Comparison of ENCODE assay signal across 1 cellular context in genomic region chr14:69363964-69364363, GRCh38.
TF ChIP-seq lines count a peak whose summit lies in the region.

No MANE protein-coding gene starts in this region.

TF ChIP-seq in GM12878, 131 proteins besides CTCF, POLR2A, EP300 and RAD21:
- TF ChIP-seq ZNF24 (IDR thresholded peaks at IDR 0.05) (peak; percentile 98), USF2 (IDR thresholded peaks at IDR 0.05; ENCODE audit: borderline replicate concordance, low read depth, low read length) (no peak), ASH2L (IDR thresholded peaks at IDR 0.05; ENCODE audit: borderline replicate concordance, low read depth) (no peak), NBN (IDR thresholded peaks at IDR 0.05) (0 out of 2 replicates have a peak, but pooled peaks have one; percentile 16), LARP7 (IDR thresholded peaks at IDR 0.05) (no peak), USF1 (IDR thresholded peaks at IDR 0.05; ENCODE audit: borderline replicate concordance, extremely low read length, insufficient read depth, low read depth, low read length) (no peak), POLR2AphosphoS2 (IDR thresholded peaks at IDR 0.05; ENCODE audit: low read depth, low read length) (no peak), MEF2A (IDR thresholded peaks at IDR 0.05; ENCODE audit: insufficient read depth, low read depth, low read length) (no peak), ZNF274 (IDR thresholded peaks at IDR 0.05; ENCODE audit: insufficient read depth, insufficient read length) (no peak), SP1 (IDR thresholded peaks at IDR 0.05; ENCODE audit: low read depth, low read length) (no peak), ELK1 (IDR thresholded peaks at IDR 0.05; ENCODE audit: low read depth, low read length) (no peak), E2F8 (IDR thresholded peaks at IDR 0.05; ENCODE audit: low read depth, partially characterized antibody) (no peak), ATF7 (IDR thresholded peaks at IDR 0.05; ENCODE audit: low read depth) (peak; percentile 11; the same call in 1 of the 2 replicates), RCOR1 (conservative IDR thresholded peaks at IDR 0.05; ENCODE audit: low read depth, low read length) (no peak), ZNF687 (IDR thresholded peaks at IDR 0.05) (no peak), POU2F2 (IDR thresholded peaks at IDR 0.05; ENCODE audit: borderline replicate concordance, low read depth, low read length) (peak; percentile 8; the same call in 1 of the 3 replicates), EGR1 (IDR thresholded peaks at IDR 0.05; ENCODE audit: borderline replicate concordance in 1 of 2, low read depth in 2 of 2, low read length in 2 of 2) (no peak), IRF3 (IDR thresholded peaks at IDR 0.05) (no peak), BCL3 (IDR thresholded peaks at IDR 0.05; ENCODE audit: borderline replicate concordance, insufficient read depth, low read depth, low read length, poor library complexity, severe bottlenecking) (no peak), FOXM1 (IDR thresholded peaks at IDR 0.05; ENCODE audit: low read depth, low read length) (no peak), TCF3 (IDR thresholded peaks at IDR 0.05; ENCODE audit: borderline replicate concordance, insufficient read depth, low read depth, low read length) (no peak), MYB (IDR thresholded peaks at IDR 0.05; ENCODE audit: borderline replicate concordance, low read depth, low read length) (no peak), SPI1 (IDR thresholded peaks at IDR 0.05; ENCODE audit: borderline replicate concordance, insufficient read depth, low read depth, low read length) (peak; percentile 67; the same call in 1 of the 2 replicates), RB1 (IDR thresholded peaks at IDR 0.05; ENCODE audit: borderline replicate concordance) (no peak), CHD2 (IDR thresholded peaks at IDR 0.05; ENCODE audit: borderline replicate concordance, low read depth, low read length) (no peak), STAT3 (IDR thresholded peaks at IDR 0.05; ENCODE audit: low read depth, low read length) (no peak), BMI1 (IDR thresholded peaks at IDR 0.05; ENCODE audit: borderline replicate concordance) (no peak), ZBTB33 (IDR thresholded peaks at IDR 0.05) (no peak), RUNX3 (IDR thresholded peaks at IDR 0.05; ENCODE audit: low read length) (no peak), ZBTB11 (CRISPR knock-in tag; IDR thresholded peaks at IDR 0.05) (no peak), MLLT1 (IDR thresholded peaks at IDR 0.05) (no peak), FOS (IDR thresholded peaks at IDR 0.05; ENCODE audit: borderline replicate concordance, extremely low read depth, insufficient read length) (no peak), EZH2 (IDR thresholded peaks at IDR 0.05; ENCODE audit: borderline replicate concordance, control insufficient read depth, low read depth, low read length) (no peak), BRCA1 (IDR thresholded peaks at IDR 0.05; ENCODE audit: low read depth, low read length) (no peak), SMC3 (IDR thresholded peaks at IDR 0.05; ENCODE audit: borderline replicate concordance, low read length) (no peak), YY1 (IDR thresholded peaks at IDR 0.05; ENCODE audit: low read depth, low read length) (no peak), SMAD5 (IDR thresholded peaks at IDR 0.05; ENCODE audit: low read depth) (no peak), CBFB (IDR thresholded peaks at IDR 0.05; ENCODE audit: low read depth) (no peak), MTA2 (IDR thresholded peaks at IDR 0.05; ENCODE audit: low read depth) (peak; percentile 35; the same call in 1 of the 2 replicates), NFIC (IDR thresholded peaks at IDR 0.05; ENCODE audit: low read depth, low read length) (no peak), HDAC6 (IDR thresholded peaks at IDR 0.05; ENCODE audit: unreplicated experiment) (no peak), MEF2B (IDR thresholded peaks at IDR 0.05; ENCODE audit: partially characterized antibody, poor library complexity, severe bottlenecking) (no peak), DPF2 (IDR thresholded peaks at IDR 0.05) (no peak), NRF1 (conservative IDR thresholded peaks at IDR 0.05; ENCODE audit: low read depth, low read length) (no peak), CEBPB (IDR thresholded peaks at IDR 0.05; ENCODE audit: borderline replicate concordance in 1 of 2, low read depth in 2 of 2, low read length in 2 of 2) (no peak)
